Comparison of ENCODE assay signal across 12 cellular contexts in the genomic region with DNA sequence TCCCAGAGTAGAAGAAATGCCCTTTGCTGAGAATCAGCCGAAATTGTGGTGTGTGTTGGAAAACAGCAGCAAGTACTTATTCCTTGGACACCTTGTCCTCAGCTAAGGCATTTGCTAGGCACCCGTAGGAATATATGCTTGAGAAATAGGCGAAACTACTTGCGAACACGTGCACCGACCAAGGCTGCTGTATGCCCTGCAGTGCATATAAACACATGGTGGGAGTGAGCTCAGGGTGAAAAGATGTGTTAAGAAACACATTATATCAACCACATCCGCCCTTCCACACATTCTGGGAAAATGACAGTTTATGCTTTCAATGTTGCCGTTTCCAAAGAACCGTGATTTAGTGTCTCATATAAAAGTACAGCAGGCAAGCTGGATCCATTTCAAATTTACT.
A peak's percentile ranks its signal among the peaks of the same experiment; 100 is the strongest.
DNase-seq lines count a peak whose midpoint lies in the region; ATAC-seq and TF ChIP-seq lines count a peak whose summit lies in the region.
"Had no signal": no experiment of that assay in that cellular context is flagged by ENCODE, and none has a peak within 500 bp of the region (broad histone marks: within the 10 kb centered on the region; RNA-seq: fewer than 3 reads in every experiment).

No MANE protein-coding gene starts in this region.

- TF ChIP-seq CTCF in transverse colon (IDR thresholded peaks at IDR 0.05), result no peak

- no peaks in the 10 kb centered on the region for H3K36me3 ChIP-seq in SK-N-MC (ENCODE audit: insufficient read depth, low read length)
- H3K36me3 ChIP-seq in transverse colon, result no peaks in the 10 kb centered on the region
- H3K36me3 ChIP-seq: upper lobe of right lung had no signal

- ATAC-seq in natural killer cell treated with Interleukin-12 subunit alpha and Interleukin-12 subunit beta and Interleukin-15 and Interleukin-18, amount 100 ng/mL, for 72 hours, result no peak
- ATAC-seq in Right ventricle myocardium superior (ENCODE audit: poor library complexity) (no peak), GM21381 (IDR thresholded peaks at IDR 0.05; ENCODE audit: unreplicated experiment) (no peak)
- ATAC-seq: mucosa of descending colon, upper lobe of right lung had no signal

- peaks cover 0 to 3% of the 10 kb centered on the region in 2 donors for H3K4me1 Mint-ChIP-seq in natural killer cell treated with Interleukin-12 subunit alpha and Interleukin-12 subunit beta and Interleukin-15 and Interleukin-18, amount 100 ng/mL, for 72 hours (ENCODE audit: low read depth in 2 of 2)

- no peaks in the 10 kb centered on the region for H3K27me3 ChIP-seq in transverse colon
- H3K27me3 ChIP-seq: upper lobe of right lung had no signal

- DNase-seq in GM04504 (ENCODE audit: low read depth) (peak; percentile 71), SK-N-MC (ENCODE audit: low read depth, low spot score) (no peak), glomerular visceral epithelial cell (ENCODE audit: extremely low spot score) (peak; percentile 88), transverse colon (no peak), globus pallidus (ENCODE audit: low spot score) (no peak), Right ventricle myocardium superior (no peak)
- DNase-seq in natural killer cell treated with Interleukin-12 subunit alpha and Interleukin-12 subunit beta and Interleukin-15 and Interleukin-18, amount 100 ng/mL, for 72 hours (ENCODE audit: low spot score), result no peak
- DNase-seq: CD4-positive, CD25-positive, alpha-beta regulatory T cell; mucosa of descending colon; upper lobe of right lung had no signal

- no peak overlapping the region for H3K4me3 Mint-ChIP-seq in natural killer cell treated with Interleukin-12 subunit alpha and Interleukin-12 subunit beta and Interleukin-15 and Interleukin-18, amount 100 ng/mL, for 72 hours
- H3K4me3 Mint-ChIP-seq: CD4-positive, CD25-positive, alpha-beta regulatory T cell; dendritic cell treated with granulocyte-macrophage colony-stimulating factor and Interleukin-4, amounts not matched to agents 40 ng/mL and 50 ng/mL, for 4 days had no signal

- no peak for TF ChIP-seq EP300 in transverse colon (IDR thresholded peaks at IDR 0.05; ENCODE audit: low read depth)

- H3K9me3 ChIP-seq in SK-N-MC (ENCODE audit: low read depth, low read length), result no peaks in the 10 kb centered on the region
- no peaks in the 10 kb centered on the region for H3K9me3 ChIP-seq in transverse colon
- H3K9me3 ChIP-seq: mucosa of descending colon, upper lobe of right lung had no signal

- no peaks in the 10 kb centered on the region for H3K36me3 Mint-ChIP-seq in natural killer cell treated with Interleukin-12 subunit alpha and Interleukin-12 subunit beta and Interleukin-15 and Interleukin-18, amount 100 ng/mL, for 72 hours
- H3K36me3 Mint-ChIP-seq: CD4-positive, CD25-positive, alpha-beta regulatory T cell had no signal

- H3K9ac ChIP-seq in SK-N-MC (ENCODE audit: insufficient read length), result no peak overlapping the region

- H3K9me3 Mint-ChIP-seq in natural killer cell treated with Interleukin-12 subunit alpha and Interleukin-12 subunit beta and Interleukin-15 and Interleukin-18, amount 100 ng/mL, for 72 hours, result no peaks in the 10 kb centered on the region
- H3K9me3 Mint-ChIP-seq: dendritic cell treated with granulocyte-macrophage colony-stimulating factor and Interleukin-4, amounts not matched to agents 40 ng/mL and 50 ng/mL, for 4 days had no signal

- H3K27ac Mint-ChIP-seq in natural killer cell treated with Interleukin-12 subunit alpha and Interleukin-12 subunit beta and Interleukin-15 and Interleukin-18, amount 100 ng/mL, for 72 hours, result no peak overlapping the region
- H3K27ac Mint-ChIP-seq: CD4-positive, CD25-positive, alpha-beta regulatory T cell; dendritic cell treated with granulocyte-macrophage colony-stimulating factor and Interleukin-4, amounts not matched to agents 40 ng/mL and 50 ng/mL, for 4 days had no signal

- no peak for TF ChIP-seq POLR2A in transverse colon (IDR thresholded peaks at IDR 0.05)

- WGBS in transverse colon (ENCODE audit: low coverage in 1 of 2), 2 donors, result 72 to 80% methylated on average over 4 to 9 of the region's 9 CpGs

- H3K27me3 Mint-ChIP-seq in natural killer cell treated with Interleukin-12 subunit alpha and Interleukin-12 subunit beta and Interleukin-15 and Interleukin-18, amount 100 ng/mL, for 72 hours, result peaks cover 12 to 15% of the 10 kb centered on the region in 2 donors
- H3K27me3 Mint-ChIP-seq: dendritic cell treated with granulocyte-macrophage colony-stimulating factor and Interleukin-4, amounts not matched to agents 40 ng/mL and 50 ng/mL, for 4 days had no signal

- H3K4me1 ChIP-seq in transverse colon, result peaks cover 0 to 12% (median 7%) of the 10 kb centered on the region in 4 donors

- in situ Hi-C loops in transverse colon (cut with MboI; ENCODE audit: low pct_ligation_motif_present in 1 of 4, low pct_unique_long_range_greater_than_20kb in 1 of 4, low sequenced_read_pairs in 3 of 4), result loop anchor here in 1 of 4 donors (25.0 kb wide), 1 partner anchor 348 kb away; no protein-coding TSS in a partner anchor

- H3K27ac ChIP-seq in SK-N-MC (peak overlapping the region; percentile 13; the same call in 1 of the 2 replicates), transverse colon (peak overlapping the region; percentile 44 to 79 (median 62))
- H3K27ac ChIP-seq: upper lobe of right lung had no signal

- intact Hi-C loops in transverse colon (cut with DNase I; ENCODE audit: low total_unique reads), result loop anchor here (10.0 kb wide), 1 partner anchor 105 kb away; no protein-coding TSS in a partner anchor
- intact Hi-C loops in Right ventricle myocardium superior (cut with DNase I), result no loop called here

- H3K4me3 ChIP-seq in SK-N-MC, result no peak overlapping the region
- H3K4me3 ChIP-seq in transverse colon, result no peak overlapping the region
- H3K4me3 ChIP-seq: mucosa of descending colon, upper lobe of right lung had no signal

Comparison
In these comparisons a context has a peak if more than half of its experiments do, and no peak if none do; other contexts are left out.
1. DNase-seq: peak in GM04504 (single experiment) and glomerular visceral epithelial cell (single experiment); none in SK-N-MC (single experiment), transverse colon (single experiment), natural killer cell treated with Interleukin-12 subunit alpha and Interleukin-12 subunit beta and Interleukin-15 and Interleukin-18, amount 100 ng/mL, for 72 hours (single experiment), globus pallidus (single experiment) and Right ventricle myocardium superior (single experiment).